ENCODE assay signal across 10 cellular contexts in genomic region chr20:45061244-45061643, GRCh38. TPM values are rescaled to one million over a fixed set of nuclear protein-coding genes. Genes with fewer than 3 reads are reported as not detected.
DNase-seq lines count a peak whose midpoint lies in the region; ATAC-seq, FAIRE-seq and TF ChIP-seq lines count a peak whose summit lies in the region.
"Had no signal": no experiment of that assay in that cellular context is flagged by ENCODE, and none has a peak within 500 bp of the region (broad histone marks: within the 10 kb centered on the region; RNA-seq: fewer than 3 reads in every experiment).

No MANE protein-coding gene starts in this region.

- H3K9me3 ChIP-seq in AG04450 (ENCODE audit: control insufficient read depth, insufficient read depth, low read length) (no peaks in the 10 kb centered on the region), astrocyte (ENCODE audit: insufficient read depth, low read depth, low read length) (no peaks in the 10 kb centered on the region)
- H3K9me3 ChIP-seq: body of pancreas had no signal

- H3K36me3 ChIP-seq in astrocyte (ENCODE audit: insufficient read depth, low read length): peaks cover 5% of the 10 kb centered on the region

- no peak for TF ChIP-seq CTCF in AG04450 (IDR thresholded peaks at IDR 0.05; ENCODE audit: low read depth, low read length)
- TF ChIP-seq CTCF in HFFc6 (IDR thresholded peaks at IDR 0.05): no peak
- TF ChIP-seq CTCF in astrocyte (IDR thresholded peaks at IDR 0.05; ENCODE audit: insufficient read depth, low read depth, low read length): no peak

- H3K9ac ChIP-seq in astrocyte (ENCODE audit: low read length): no peak overlapping the region

- H3K4me1 ChIP-seq in astrocyte (ENCODE audit: insufficient read depth, low read length): peaks cover 29% of the 10 kb centered on the region

- peaks cover 10% of the 10 kb centered on the region for H3K79me2 ChIP-seq in astrocyte (ENCODE audit: insufficient read depth, low read length)

- H3K4me1 Mint-ChIP-seq in HFFc6 (ENCODE audit: low read depth): peaks cover 75% of the 10 kb centered on the region
- H3K4me1 Mint-ChIP-seq in astrocyte (ENCODE audit: low read depth, unreplicated experiment): peaks cover 38% of the 10 kb centered on the region

- FAIRE-seq in astrocyte (lab: Jason Lieb, UNC): peak; percentile 68
- FAIRE-seq: G401.6 had no signal

- CTCF ChIA-PET in AG04450 (lab: Charles Lee): interaction anchor here (1.5 to 2.6 kb wide), 2 partner anchors 34 to 232 kb away, joined by 3 to 8 read pairs; no protein-coding TSS in a partner anchor

- H3K36me3 Mint-ChIP-seq in HFFc6 (ENCODE audit: low read depth) (peaks cover 30% of the 10 kb centered on the region), astrocyte (ENCODE audit: low read depth, unreplicated experiment) (peaks cover 6% of the 10 kb centered on the region)

- peak overlapping the region; percentile 44 for H3K4me2 ChIP-seq in astrocyte (ENCODE audit: low read length)

- H3K27me3 ChIP-seq in AG04450 (ENCODE audit: control insufficient read depth, insufficient read depth, low read length) (no peaks in the 10 kb centered on the region), astrocyte (ENCODE audit: insufficient read depth, low read length) (no peaks in the 10 kb centered on the region)
- H3K27me3 ChIP-seq: body of pancreas had no signal

- H4K20me1 ChIP-seq in astrocyte (ENCODE audit: insufficient read depth, low read length): peaks cover 3% of the 10 kb centered on the region

- H3K27ac ChIP-seq in AG04450 (ENCODE audit: low read depth, low read length) (no peak overlapping the region), astrocyte (ENCODE audit: low read depth, low read length) (peak overlapping the region; percentile 66)
- H3K27ac ChIP-seq: body of pancreas had no signal

- H3K27ac Mint-ChIP-seq in HFFc6: peak overlapping the region; percentile 83
- peak overlapping the region; percentile 94 for H3K27ac Mint-ChIP-seq in astrocyte (ENCODE audit: unreplicated experiment)

- in situ Hi-C loops in G401 (cut with HindIII; ENCODE audit: low sequenced_read_pairs): no loop called here

- H3K4me3 ChIP-seq in AG04450 (ENCODE audit: low read depth, low read length): no peak overlapping the region
- H3K4me3 ChIP-seq in astrocyte (ENCODE audit: insufficient read depth, low read depth, low read length): no peak overlapping the region
- H3K4me3 ChIP-seq: body of pancreas had no signal

- H3K9me3 Mint-ChIP-seq in HFFc6: no peaks in the 10 kb centered on the region
- no peaks in the 10 kb centered on the region for H3K9me3 Mint-ChIP-seq in astrocyte (ENCODE audit: unreplicated experiment)

- no peaks in the 10 kb centered on the region for H3K27me3 Mint-ChIP-seq in HFFc6 (ENCODE audit: insufficient read depth)
- no peaks in the 10 kb centered on the region for H3K27me3 Mint-ChIP-seq in astrocyte (ENCODE audit: low read depth, unreplicated experiment)

- peak overlapping the region; percentile 42 for H3K4me3 Mint-ChIP-seq in HFFc6
- no peak overlapping the region for H3K4me3 Mint-ChIP-seq in astrocyte (ENCODE audit: unreplicated experiment)

- POLR2A ChIA-PET in AG04450 (lab: Yijun Ruan, JAX): interaction anchor here (1.0 kb wide), 1 partner anchor 17 kb away, joined by 3 read pairs; no protein-coding TSS in a partner anchor

- ATAC-seq in GM21528 (IDR thresholded peaks at IDR 0.05; ENCODE audit: low FRiP score, unreplicated experiment) (no peak), HG03460 (IDR thresholded peaks at IDR 0.05; ENCODE audit: unreplicated experiment) (no peak)
- ATAC-seq: body of pancreas had no signal

- H2AFZ ChIP-seq in astrocyte (ENCODE audit: low read depth, low read length): no peak overlapping the region

- DNase-seq in AG04450 (ENCODE audit: low read depth, low spot score): peak; percentile 51
- peak; percentile 92 for DNase-seq in HFFc6
- peak; percentile 94 for DNase-seq in astrocyte (ENCODE audit: low read depth)
- DNase-seq in kidney tubule cell (ENCODE audit: low spot score): peak; percentile 94
- DNase-seq in DMS79 treated with DMSO at 0.1 percent for 48 hours (lab: John Stamatoyannopoulos, UW): no peak
- DNase-seq in G401 (ENCODE audit: low spot score): no peak
- DNase-seq: body of pancreas had no signal

RNA-seq across cellular contexts. Expression of gene KCNS1, which starts 39.7 kb away (rescaled TPM):
- 0.30 and 0.31 TPM in 2 replicates for polyA plus RNA-seq in AG04450 (2011; rRNA removed)
- 0.28 and 0.56 TPM in 2 replicates for polyA minus RNA-seq in AG04450 (2011; rRNA and poly(A)+ RNA removed)
- under 1 TPM; 0.46 to 0.95 (median 0.73) TPM for total RNA-seq in HFFc6 (2021; fragmentation: NEBNext Ultra II Directional; extraction: Animal tissue kit (Norgen Biotek cat#: 25700))
- 2.2 and 2.3 TPM in 2 replicates for total RNA-seq in astrocyte
- not detected in 2 replicates for total RNA-seq in G401 (2014; rRNA removed; shearing (Covaris generic))
- total RNA-seq: body of pancreas had no signal

RNA-seq across cellular contexts. Expression of gene WFDC5, which starts 53.7 kb away (rescaled TPM):
- not detected in 2 replicates for polyA plus RNA-seq in AG04450 (2011; rRNA removed)
- polyA minus RNA-seq in AG04450 (2011; rRNA and poly(A)+ RNA removed): not detected in 2 replicates
- total RNA-seq in HFFc6 (2021; fragmentation: NEBNext Ultra II Directional; extraction: Animal tissue kit (Norgen Biotek cat#: 25700)): not detected
- total RNA-seq in astrocyte: not detected in 2 replicates
- total RNA-seq in G401 (2014; rRNA removed; shearing (Covaris generic)): not detected in 2 replicates
- total RNA-seq: body of pancreas had no signal

Comparison
In these comparisons a context has a peak if more than half of its experiments do, and no peak if none do; other contexts are left out.
1. DNase-seq: peak in AG04450 (single experiment), HFFc6 (single experiment), astrocyte (single experiment) and kidney tubule cell (single experiment); none in DMS79 treated with DMSO at 0.1 percent for 48 hours (single experiment) and G401 (single experiment).